20 cellular contexts compared by ENCODE assay signal in the genomic region with DNA sequence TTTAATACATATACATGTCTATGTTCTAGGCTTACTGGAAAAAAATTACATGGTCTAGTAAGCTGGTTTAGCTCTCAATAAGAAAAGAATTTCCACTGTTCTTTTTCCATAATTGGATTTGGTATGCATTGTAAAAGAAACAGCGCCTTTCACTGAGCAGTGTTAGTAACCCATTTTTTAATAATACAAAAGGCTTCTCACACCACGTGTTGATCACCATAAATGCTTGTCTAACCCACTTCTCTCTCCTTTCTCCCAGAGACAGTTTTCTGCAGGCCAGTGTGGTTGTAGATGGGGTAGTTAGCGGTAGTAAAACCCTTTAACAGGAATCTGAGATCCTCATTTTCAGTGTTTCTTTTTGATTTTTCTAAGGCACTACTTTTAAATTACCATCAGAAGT.
DNase-seq lines count a peak whose midpoint lies in the region; ATAC-seq lines count a peak whose summit lies in the region.
"Had no signal": no experiment of that assay in that cellular context is flagged by ENCODE, and none has a peak within 500 bp of the region (broad histone marks: within the 10 kb centered on the region; RNA-seq: fewer than 3 reads in every experiment).

No MANE protein-coding gene starts in this region.

- peak overlapping the region; percentile 79 for H2AFZ ChIP-seq in neuronal stem cell (ENCODE audit: low read length)
- H2AFZ ChIP-seq: parathyroid adenoma had no signal

- CTCF ChIA-PET in activated CD4-positive, alpha-beta memory T cell treated with anti-CD3 and anti-CD28 coated beads for 36 hours (lab: Charles Lee) = no interaction called here

- H3K4ac ChIP-seq in neuronal stem cell (ENCODE audit: low read length) = no peak overlapping the region

- H3K14ac ChIP-seq in neuronal stem cell (ENCODE audit: low read length) = no peak overlapping the region

- no peak overlapping the region for H4K8ac ChIP-seq in neuronal stem cell (ENCODE audit: low read depth, low read length)

- no peaks in the 10 kb centered on the region for H3K27me3 Mint-ChIP-seq in activated CD4-positive, alpha-beta memory T cell treated with anti-CD3 and anti-CD28 coated beads for 36 hours
- H3K27me3 Mint-ChIP-seq: activated naive CD8-positive, alpha-beta T cell treated with anti-CD3 and anti-CD28 coated beads, Interleukin-2, amount 50 U/mL, for 24 hours; activated T-cell treated with anti-CD3 and anti-CD28 coated beads, Interleukin-2, amount 50 U/mL, for 24 hours; naive thymus-derived CD8-positive, alpha-beta T cell had no signal

- intact Hi-C loops in activated CD4-positive, alpha-beta memory T cell treated with anti-CD3 and anti-CD28 coated beads for 36 hours (cut with micrococcal nuclease) = no loop called here

- H3K27me3 ChIP-seq in HUES48 (ENCODE audit: control insufficient read depth, insufficient read depth, low read length) = peaks cover 66% of the 10 kb centered on the region
- no peaks in the 10 kb centered on the region for H3K27me3 ChIP-seq in neuronal stem cell (ENCODE audit: control insufficient read depth in 3 of 3, insufficient read depth in 3 of 3, low read depth in 1 of 3, low read length in 3 of 3)

- H3K27ac ChIP-seq in HUES48 (ENCODE audit: low read depth, low read length) (peak overlapping the region; percentile 0), neuronal stem cell (replicated peaks; ENCODE audit: low read length) (no peak overlapping the region)
- H3K27ac ChIP-seq: C4-2B, KMS-11, parathyroid adenoma had no signal

- H3K9me3 ChIP-seq in HUES48 (ENCODE audit: control insufficient read depth, insufficient read depth, low read length) (no peaks in the 10 kb centered on the region), neuronal stem cell (replicated peaks in 1 of 2; ENCODE audit: control insufficient read depth in 2 of 2, insufficient read depth in 1 of 2, low read depth in 1 of 2, low read length in 2 of 2) (no peaks in the 10 kb centered on the region)

- H3K4me2 ChIP-seq in neuronal stem cell (ENCODE audit: insufficient read depth, low read length, poor library complexity, severe bottlenecking) = no peak overlapping the region
- H3K4me2 ChIP-seq: KMS-11 had no signal

- no peak overlapping the region for H3K9ac ChIP-seq in HUES48 (ENCODE audit: low read depth, low read length)
- H3K9ac ChIP-seq in neuronal stem cell (ENCODE audit: low read depth, low read length, poor library complexity) = no peak overlapping the region
- H3K9ac ChIP-seq: KMS-11, parathyroid adenoma had no signal

- no peak overlapping the region for H2BK120ac ChIP-seq in neuronal stem cell (ENCODE audit: low read depth, low read length)

- POLR2A ChIA-PET in activated CD4-positive, alpha-beta memory T cell treated with anti-CD3 and anti-CD28 coated beads for 36 hours (lab: Charles Lee) = no interaction called here

- no peak overlapping the region for H2AK5ac ChIP-seq in neuronal stem cell (ENCODE audit: low read depth, low read length)

- no peak overlapping the region for H4K91ac ChIP-seq in neuronal stem cell (ENCODE audit: low read depth, low read length, poor library complexity)

- no peak overlapping the region for H3K27ac Mint-ChIP-seq in activated CD4-positive, alpha-beta memory T cell treated with anti-CD3 and anti-CD28 coated beads for 36 hours
- H3K27ac Mint-ChIP-seq in stimulated activated effector memory CD8-positive, alpha-beta T cell treated with anti-CD3 and anti-CD28 coated beads, Interleukin-12 subunit alpha, Interleukin-12 subunit beta, amount 100 ng/mL, for 72 hours = no peak overlapping the region
- H3K27ac Mint-ChIP-seq: activated naive CD8-positive, alpha-beta T cell treated with anti-CD3 and anti-CD28 coated beads, Interleukin-2, amount 50 U/mL, for 24 hours; activated T-cell treated with anti-CD3 and anti-CD28 coated beads, Interleukin-2, amount 50 U/mL, for 24 hours; naive thymus-derived CD8-positive, alpha-beta T cell had no signal

- no peak overlapping the region for H2BK5ac ChIP-seq in neuronal stem cell (ENCODE audit: low read length)

- WGBS in neuronal stem cell (ENCODE audit: extremely low coverage in 2 of 2, insufficient read length in 2 of 2, insufficient replicate concordance in 1 of 2), 2 donors = no CpG with 5 or more reads among the region's 3 CpGs

- H3K79me1 ChIP-seq in neuronal stem cell (ENCODE audit: low read depth, low read length) = no peaks in the 10 kb centered on the region

- no peak overlapping the region for H2BK12ac ChIP-seq in neuronal stem cell (ENCODE audit: low read length)

- H3K4me3 Mint-ChIP-seq in activated CD4-positive, alpha-beta memory T cell treated with anti-CD3 and anti-CD28 coated beads for 36 hours = no peak overlapping the region
- no peak overlapping the region for H3K4me3 Mint-ChIP-seq in stimulated activated effector memory CD8-positive, alpha-beta T cell treated with anti-CD3 and anti-CD28 coated beads, Interleukin-12 subunit alpha, Interleukin-12 subunit beta, amount 100 ng/mL, for 72 hours
- H3K4me3 Mint-ChIP-seq: activated naive CD8-positive, alpha-beta T cell treated with anti-CD3 and anti-CD28 coated beads, Interleukin-2, amount 50 U/mL, for 24 hours; activated T-cell treated with anti-CD3 and anti-CD28 coated beads, Interleukin-2, amount 50 U/mL, for 24 hours; naive thymus-derived CD8-positive, alpha-beta T cell had no signal

- no peak overlapping the region for H3K4me3 ChIP-seq in HUES48 (ENCODE audit: low read depth, low read length)
- no peak overlapping the region for H3K4me3 ChIP-seq in neuronal stem cell (ENCODE audit: low read length in 2 of 2)

- H3K4me1 ChIP-seq in HUES48 (ENCODE audit: control insufficient read depth, insufficient read depth, low read length) (peaks cover 5% of the 10 kb centered on the region; the same call in 1 of the 2 replicates), neuronal stem cell (ENCODE audit: control insufficient read depth in 2 of 2, insufficient read depth in 1 of 2, low read depth in 1 of 2, low read length in 2 of 2) (no peaks in the 10 kb centered on the region)
- H3K4me1 ChIP-seq: parathyroid adenoma had no signal

- H3K36me3 Mint-ChIP-seq in activated CD4-positive, alpha-beta memory T cell treated with anti-CD3 and anti-CD28 coated beads for 36 hours = no peaks in the 10 kb centered on the region
- H3K36me3 Mint-ChIP-seq in stimulated activated effector memory CD8-positive, alpha-beta T cell treated with anti-CD3 and anti-CD28 coated beads, Interleukin-12 subunit alpha, Interleukin-12 subunit beta, amount 100 ng/mL, for 72 hours = no peaks in the 10 kb centered on the region
- H3K36me3 Mint-ChIP-seq: naive thymus-derived CD8-positive, alpha-beta T cell had no signal

- ATAC-seq in stimulated activated effector memory CD8-positive, alpha-beta T cell treated with anti-CD3 and anti-CD28 coated beads, Interleukin-12 subunit alpha, Interleukin-12 subunit beta, amount 100 ng/mL, for 72 hours = no peak
- ATAC-seq: activated naive CD8-positive, alpha-beta T cell treated with anti-CD3 and anti-CD28 coated beads, Interleukin-2, amount 50 U/mL, for 24 hours; naive thymus-derived CD8-positive, alpha-beta T cell; right cardiac atrium had no signal

- no peak overlapping the region for H2BK15ac ChIP-seq in neuronal stem cell (ENCODE audit: low read length)

- H3K18ac ChIP-seq in neuronal stem cell (ENCODE audit: low read length) = no peak overlapping the region

- no peaks in the 10 kb centered on the region for H3K4me1 Mint-ChIP-seq in activated CD4-positive, alpha-beta memory T cell treated with anti-CD3 and anti-CD28 coated beads for 36 hours (ENCODE audit: low read depth)
- H3K4me1 Mint-ChIP-seq in stimulated activated effector memory CD8-positive, alpha-beta T cell treated with anti-CD3 and anti-CD28 coated beads, Interleukin-12 subunit alpha, Interleukin-12 subunit beta, amount 100 ng/mL, for 72 hours = no peaks in the 10 kb centered on the region
- H3K4me1 Mint-ChIP-seq: activated naive CD8-positive, alpha-beta T cell treated with anti-CD3 and anti-CD28 coated beads, Interleukin-2, amount 50 U/mL, for 24 hours; naive thymus-derived CD8-positive, alpha-beta T cell had no signal

- no peaks in the 10 kb centered on the region for H3K36me3 ChIP-seq in HUES48 (ENCODE audit: control insufficient read depth, insufficient read depth, low read length)
- H3K36me3 ChIP-seq in neuronal stem cell (replicated peaks in 1 of 2; ENCODE audit: control insufficient read depth in 2 of 2, insufficient read depth in 2 of 2, low read length in 2 of 2) = no peaks in the 10 kb centered on the region

- DNase-seq in NCI-H69 (lab: John Stamatoyannopoulos, UW) (peak; percentile 86), astrocyte of the hippocampus (ENCODE audit: low read depth, low spot score) (peak; percentile 2), neuronal stem cell (ENCODE audit: low spot score) (no peak), iPS-NIHi11 (ENCODE audit: low spot score) (no peak)
- no peak for DNase-seq in activated CD4-positive, alpha-beta memory T cell treated with anti-CD3 and anti-CD28 coated beads for 36 hours
- no peak for DNase-seq in stimulated activated effector memory CD8-positive, alpha-beta T cell treated with anti-CD3 and anti-CD28 coated beads, Interleukin-12 subunit alpha, Interleukin-12 subunit beta, amount 100 ng/mL, for 72 hours (ENCODE audit: low spot score in 2 of 2)
- DNase-seq: activated CD4-positive, alpha-beta T cell treated with anti-CD3 and anti-CD28 coated beads for 48 hours; activated gamma-delta T cell treated with Interleukin-2 at 50 U/mL for 16 hours; activated naive CD8-positive, alpha-beta T cell treated with anti-CD3 and anti-CD28 coated beads, Interleukin-2, amount 50 U/mL, for 24 hours; activated T-cell treated with anti-CD3 and anti-CD28 coated beads, Interleukin-2, amount 50 U/mL, for 24 hours; naive thymus-derived CD8-positive, alpha-beta T cell; NCI-H1694; right cardiac atrium; stimulated activated CD4-positive, alpha-beta T cell treated with anti-CD3 and anti-CD28 coated beads, Interleukin-12 subunit alpha, Interleukin-12 subunit beta, amount 100 ng/mL, for 4 hours; stimulated activated CD4-positive, alpha-beta T cell treated with anti-CD3 and anti-CD28 coated beads, Interleukin-4, amount 100 ng/mL, for 1 hour; trophoblast cell had no signal

- H3K9me3 Mint-ChIP-seq in activated CD4-positive, alpha-beta memory T cell treated with anti-CD3 and anti-CD28 coated beads for 36 hours = no peaks in the 10 kb centered on the region
- H3K9me3 Mint-ChIP-seq in stimulated activated effector memory CD8-positive, alpha-beta T cell treated with anti-CD3 and anti-CD28 coated beads, Interleukin-12 subunit alpha, Interleukin-12 subunit beta, amount 100 ng/mL, for 72 hours = no peaks in the 10 kb centered on the region
- H3K9me3 Mint-ChIP-seq: activated naive CD8-positive, alpha-beta T cell treated with anti-CD3 and anti-CD28 coated beads, Interleukin-2, amount 50 U/mL, for 24 hours; activated T-cell treated with anti-CD3 and anti-CD28 coated beads, Interleukin-2, amount 50 U/mL, for 24 hours had no signal

- H3K23ac ChIP-seq in neuronal stem cell (ENCODE audit: low read depth, low read length, poor library complexity) = no peak overlapping the region

Comparison
In these comparisons a context has a peak if more than half of its experiments do, and no peak if none do; other contexts are left out.
1. DNase-seq: peak in NCI-H69 (single experiment) and astrocyte of the hippocampus (single experiment); none in neuronal stem cell (single experiment), iPS-NIHi11 (single experiment), activated CD4-positive, alpha-beta memory T cell treated with anti-CD3 and anti-CD28 coated beads for 36 hours (single experiment) and stimulated activated effector memory CD8-positive, alpha-beta T cell treated with anti-CD3 and anti-CD28 coated beads, Interleukin-12 subunit alpha, Interleukin-12 subunit beta, amount 100 ng/mL, for 72 hours (0 of 2).